Comparison of ENCODE assay signal across 23 cellular contexts in genomic region chr6:410555-411395, GRCh38. TPM values are rescaled to one million over a fixed set of nuclear protein-coding genes. Genes with fewer than 3 reads are reported as not detected.
DNase-seq lines count a peak whose midpoint lies in the region; ATAC-seq, FAIRE-seq and TF ChIP-seq lines count a peak whose summit lies in the region.
"Had no signal": no experiment of that assay in that cellular context is flagged by ENCODE, and none has a peak within 500 bp of the region (broad histone marks: within the 10 kb centered on the region; RNA-seq: fewer than 3 reads in every experiment).

No MANE protein-coding gene starts in this region.

- no peak for FAIRE-seq in GM12892 (lab: Jason Lieb, UNC)
- FAIRE-seq: GM18507 had no signal

- TF ChIP-seq POLR2A in GM12892 (IDR thresholded peaks at IDR 0.05; ENCODE audit: low read depth, low read length) (peak; percentile 81), body of pancreas (IDR thresholded peaks at IDR 0.05) (no peak)

- ATAC-seq in activated CD8-positive, alpha-beta T cell treated with anti-CD3 and anti-CD28 coated beads, Interleukin-2, amount 10 ng/mL, durations not matched to agents 7 days and 5 days, result no peak
- no peak for ATAC-seq in memory B cell (ENCODE audit: low read depth)
- no peak for ATAC-seq in body of pancreas
- ATAC-seq in GM19023 (IDR thresholded peaks at IDR 0.05; ENCODE audit: unreplicated experiment), result no peak
- ATAC-seq: sciatic nerve had no signal

- WGBS in body of pancreas, 2 donors, result 64 to 66% methylated on average over 15 of the region's 15 CpGs

- no peaks in the 10 kb centered on the region for H3K4me1 ChIP-seq in body of pancreas
- H3K4me1 ChIP-seq: tibial artery had no signal

- POLR2A ChIA-PET in activated CD8-positive, alpha-beta T cell treated with anti-CD3 and anti-CD28 coated beads, Interleukin-2, amount 10 ng/mL, durations not matched to agents 7 days and 5 days (lab: Charles Lee), result interaction anchor here (0.7 to 15.9 kb wide), 8 partner anchors 8 to 21 kb away, joined by 3 to 231 read pairs (median 4); partner anchors contain the start of gene IRF4

- CTCF ChIA-PET in activated CD8-positive, alpha-beta T cell treated with anti-CD3 and anti-CD28 coated beads, Interleukin-2, amount 10 ng/mL, durations not matched to agents 7 days and 5 days (lab: Charles Lee), result interaction anchor here (0.9 to 1.7 kb wide), 3 partner anchors 21 to 221 kb away, joined by 3 to 4 read pairs (median 3); no protein-coding TSS in a partner anchor

- H3K27ac ChIP-seq in body of pancreas, result no peak overlapping the region
- H3K27ac ChIP-seq: 22Rv1, coronary artery, tibial artery had no signal

- peaks cover 55% of the 10 kb centered on the region for H3K4me1 Mint-ChIP-seq in T-helper 1 cell treated with Interleukin-12 subunit alpha and Interleukin-12 subunit beta and Interleukin-4 antibody, amounts not matched to agents 30 μg/mL and 1 μg/mL, for 36 hours (ENCODE audit: low read depth)
- peaks cover 42% of the 10 kb centered on the region for H3K4me1 Mint-ChIP-seq in activated CD8-positive, alpha-beta T cell treated with anti-CD3 and anti-CD28 coated beads, Interleukin-2, amount 10 ng/mL, durations not matched to agents 7 days and 5 days (ENCODE audit: low read depth)
- peaks cover 2% of the 10 kb centered on the region for H3K4me1 Mint-ChIP-seq in memory B cell
- H3K4me1 Mint-ChIP-seq: brain, endodermal cell had no signal

- H3K27ac Mint-ChIP-seq in T-helper 1 cell treated with Interleukin-12 subunit alpha and Interleukin-12 subunit beta and Interleukin-4 antibody, amounts not matched to agents 30 μg/mL and 1 μg/mL, for 36 hours, result peak overlapping the region; percentile 41
- H3K27ac Mint-ChIP-seq in activated CD8-positive, alpha-beta T cell treated with anti-CD3 and anti-CD28 coated beads, Interleukin-2, amount 10 ng/mL, durations not matched to agents 7 days and 5 days, result peak overlapping the region; percentile 10
- H3K27ac Mint-ChIP-seq in memory B cell, result peak overlapping the region; percentile 26
- H3K27ac Mint-ChIP-seq: brain, endodermal cell had no signal

- no peaks in the 10 kb centered on the region for H3K36me3 ChIP-seq in body of pancreas (replicated peaks in 1 of 2; ENCODE audit: insufficient read depth in 1 of 2, low read depth in 2 of 2)

- H3K36me3 Mint-ChIP-seq in T-helper 1 cell treated with Interleukin-12 subunit alpha and Interleukin-12 subunit beta and Interleukin-4 antibody, amounts not matched to agents 30 μg/mL and 1 μg/mL, for 36 hours (ENCODE audit: low read depth), result peaks cover 89% of the 10 kb centered on the region
- H3K36me3 Mint-ChIP-seq in activated CD8-positive, alpha-beta T cell treated with anti-CD3 and anti-CD28 coated beads, Interleukin-2, amount 10 ng/mL, durations not matched to agents 7 days and 5 days (ENCODE audit: low read depth), result peaks cover 90% of the 10 kb centered on the region
- peaks cover 58% of the 10 kb centered on the region for H3K36me3 Mint-ChIP-seq in memory B cell
- H3K36me3 Mint-ChIP-seq: brain had no signal

- no peak for TF ChIP-seq CTCF in body of pancreas (IDR thresholded peaks at IDR 0.05)

- H3K27me3 Mint-ChIP-seq in T-helper 1 cell treated with Interleukin-12 subunit alpha and Interleukin-12 subunit beta and Interleukin-4 antibody, amounts not matched to agents 30 μg/mL and 1 μg/mL, for 36 hours (ENCODE audit: low read depth), result no peaks in the 10 kb centered on the region
- H3K27me3 Mint-ChIP-seq in activated CD8-positive, alpha-beta T cell treated with anti-CD3 and anti-CD28 coated beads, Interleukin-2, amount 10 ng/mL, durations not matched to agents 7 days and 5 days (ENCODE audit: low read depth), result no peaks in the 10 kb centered on the region
- no peaks in the 10 kb centered on the region for H3K27me3 Mint-ChIP-seq in memory B cell

- H3K9me3 ChIP-seq in body of pancreas, result peaks cover 0 to 7% (median 0%) of the 10 kb centered on the region in 3 donors

- intact Hi-C loops in body of pancreas (cut with DNase I), result no loop called here

- peaks cover 15% of the 10 kb centered on the region for H3K9me3 Mint-ChIP-seq in T-helper 1 cell treated with Interleukin-12 subunit alpha and Interleukin-12 subunit beta and Interleukin-4 antibody, amounts not matched to agents 30 μg/mL and 1 μg/mL, for 36 hours
- peaks cover 20% of the 10 kb centered on the region for H3K9me3 Mint-ChIP-seq in activated CD8-positive, alpha-beta T cell treated with anti-CD3 and anti-CD28 coated beads, Interleukin-2, amount 10 ng/mL, durations not matched to agents 7 days and 5 days (ENCODE audit: insufficient read depth)
- H3K9me3 Mint-ChIP-seq in memory B cell, result peaks cover 9% of the 10 kb centered on the region

- no peaks in the 10 kb centered on the region for H3K27me3 ChIP-seq in body of pancreas

- no peak for DNase-seq in T-helper 1 cell
- no peak for DNase-seq in GM12892 (ENCODE audit: insufficient read length)
- no peak for DNase-seq in activated CD8-positive, alpha-beta T cell treated with anti-CD3 and anti-CD28 coated beads, Interleukin-2, amount 10 ng/mL, durations not matched to agents 7 days and 5 days
- no peak for DNase-seq in memory B cell (ENCODE audit: low spot score in 2 of 2)
- DNase-seq in body of pancreas, result no peak
- no peak for DNase-seq in glomerular visceral epithelial cell (ENCODE audit: extremely low spot score)
- DNase-seq: AML-193; endodermal cell; midbrain; NCI-H1105; NCI-H510A; NK-92 treated with Interleukin-12 subunit alpha and Interleukin-12 subunit beta, amount 100 ng/mL, for 24 hours; posterior cingulate gyrus; tibial artery had no signal

- H3K4me3 ChIP-seq in body of pancreas, result no peak overlapping the region
- H3K4me3 ChIP-seq: coronary artery, tibial artery had no signal

- H3K4me3 Mint-ChIP-seq in T-helper 1 cell treated with Interleukin-12 subunit alpha and Interleukin-12 subunit beta and Interleukin-4 antibody, amounts not matched to agents 30 μg/mL and 1 μg/mL, for 36 hours, result no peak overlapping the region
- no peak overlapping the region for H3K4me3 Mint-ChIP-seq in activated CD8-positive, alpha-beta T cell treated with anti-CD3 and anti-CD28 coated beads, Interleukin-2, amount 10 ng/mL, durations not matched to agents 7 days and 5 days
- no peak overlapping the region for H3K4me3 Mint-ChIP-seq in memory B cell
- H3K4me3 Mint-ChIP-seq: brain; endodermal cell; neural crest cell; T-helper 2 cell treated with Interferon-gamma antibody and Interleukin-4, amounts not matched to agents 5 μg/mL and 100 μg/mL, for 36 hours had no signal

RNA-seq across cellular contexts. Expression of gene IRF4, which starts 19.2 kb away (rescaled TPM):
- 248 TPM for polyA plus RNA-seq in GM12892 (2012; ENCODE audit: missing spikeins)
- 10 to 100 TPM; 91.2 to 95.2 TPM for total RNA-seq in activated CD8-positive, alpha-beta T cell treated with anti-CD3 and anti-CD28 coated beads, Interleukin-2, amount 10 ng/mL, durations not matched to agents 7 days and 5 days
- total RNA-seq in body of pancreas, result under 1 TPM in 1 of 2 donors, not detected in 1; 0.26 TPM
- total RNA-seq: endodermal cell had no signal

Comparison
In these comparisons a context has a peak if more than half of its experiments do, and no peak if none do; other contexts are left out.
1. RNA of gene IRF4, which starts 19.2 kb away (total RNA-seq): 91.2 to 95.2 TPM in activated CD8-positive, alpha-beta T cell treated with anti-CD3 and anti-CD28 coated beads, Interleukin-2, amount 10 ng/mL, durations not matched to agents 7 days and 5 days; 0.26 TPM in body of pancreas; every median in the first group is over 10 times any median in the second.
2. Peak in every context shown above with its lines, with median percentiles within 50 percentile points of each other: H3K27ac Mint-ChIP-seq.